16 cellular contexts compared by ENCODE assay signal in the genomic region with DNA sequence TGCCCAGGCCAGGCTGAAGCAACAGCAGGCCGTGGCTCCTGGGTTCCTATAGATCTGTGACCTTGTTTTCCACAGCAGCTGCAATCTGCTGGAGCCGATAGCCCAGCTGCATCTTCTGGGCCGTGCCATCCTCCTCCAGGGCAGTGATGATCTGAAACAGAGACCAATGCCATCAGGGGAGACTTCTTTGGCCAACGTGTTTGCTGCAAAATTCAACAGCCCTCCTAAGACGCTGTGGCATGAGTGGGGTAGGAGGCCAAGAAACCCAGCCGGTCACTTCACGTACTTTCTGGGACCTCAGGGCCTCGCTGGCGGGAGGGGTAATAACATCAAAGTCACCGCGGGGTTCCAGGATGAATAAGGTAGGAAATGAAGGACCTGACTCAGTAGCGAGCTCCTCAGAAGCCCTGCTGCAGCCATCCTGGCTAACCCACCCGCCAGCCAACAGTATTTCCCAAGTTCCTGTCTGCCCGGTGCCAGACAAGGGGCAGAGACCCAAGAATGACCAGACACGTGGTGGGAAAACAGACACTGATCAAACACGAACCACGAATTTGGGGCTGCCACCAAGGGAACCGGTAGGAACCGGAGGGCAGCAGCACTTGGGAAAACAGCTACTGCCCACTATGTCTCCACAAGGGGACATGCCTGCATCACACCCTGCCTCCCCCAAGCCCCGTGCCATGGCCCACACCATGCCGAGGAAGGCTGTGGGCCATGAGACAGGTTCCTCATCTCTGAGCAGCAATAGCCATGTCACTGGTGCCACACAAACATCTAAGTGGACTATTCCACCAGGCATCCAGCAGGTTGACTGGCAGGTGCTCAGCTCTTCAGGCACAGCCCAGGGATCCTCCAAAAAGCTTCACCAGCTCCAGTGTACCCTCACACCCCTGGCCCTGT. TPM values are rescaled to one million over a fixed set of nuclear protein-coding genes. Genes with fewer than 3 reads are reported as not detected.
DNase-seq lines count a peak whose midpoint lies in the region; ATAC-seq and TF ChIP-seq lines count a peak whose summit lies in the region.
"Had no signal": no experiment of that assay in that cellular context is flagged by ENCODE, and none has a peak within 500 bp of the region (broad histone marks: within the 10 kb centered on the region; RNA-seq: fewer than 3 reads in every experiment).

No MANE protein-coding gene starts in this region.

- WGBS in gastroesophageal sphincter (ENCODE audit: low coverage in 1 of 2), 2 donors = 78 to 90% methylated on average over 2 to 7 of the region's 21 CpGs
- 73% methylated on average over 21 of the region's 21 CpGs for WGBS in prostate gland

- TF ChIP-seq POLR2A in gastroesophageal sphincter (IDR thresholded peaks at IDR 0.05) (no peak), prostate gland (IDR thresholded peaks at IDR 0.05) (no peak)

- H3K27ac ChIP-seq in gastroesophageal sphincter (peak overlapping the region; percentile 5 to 97 (median 92)), prostate gland (no peak overlapping the region)

- TF ChIP-seq CTCF in gastroesophageal sphincter (IDR thresholded peaks at IDR 0.05) (no peak), prostate gland (IDR thresholded peaks at IDR 0.05) (no peak)

- H3K36me3 ChIP-seq in H7 (replicated peaks; ENCODE audit: control insufficient read depth, insufficient read depth, low read length) (peaks cover 42% of the 10 kb centered on the region), gastroesophageal sphincter (peaks cover 0 to 66% of the 10 kb centered on the region in 2 donors), prostate gland (peaks cover 14 to 25% of the 10 kb centered on the region in 2 donors)
- H3K36me3 ChIP-seq: BE2C had no signal

- no peak for ATAC-seq in gastroesophageal sphincter
- no peak for ATAC-seq in GM21529 (IDR thresholded peaks at IDR 0.05; ENCODE audit: unreplicated experiment)
- no peak for ATAC-seq in activated CD4-positive, CD25-positive, alpha-beta regulatory T cell treated with anti-CD3 and anti-CD28 coated beads, Interleukin-2, amount 50 U/mL, for 24 hours

- H3K4me3 ChIP-seq in H7 (ENCODE audit: insufficient read depth, low read depth, low read length) (no peak overlapping the region), gastroesophageal sphincter (no peak overlapping the region), prostate gland (no peak overlapping the region)
- H3K4me3 ChIP-seq: lung, smooth muscle cell had no signal

- peak; percentile 11 for DNase-seq in D341Med (ENCODE audit: low spot score)
- peak; percentile 28 for DNase-seq in H7
- DNase-seq in prostate gland (ENCODE audit: low spot score) = peak; percentile 3
- no peak for DNase-seq in NCI-H2171 treated with DMSO at 0.1 percent for 48 hours (lab: John Stamatoyannopoulos, UW)
- DNase-seq in UCSD-AML1 (lab: John Stamatoyannopoulos, UW; ENCODE audit: unreplicated experiment) = no peak
- DNase-seq: activated CD4-positive, CD25-positive, alpha-beta regulatory T cell; BE2C; dermis blood vessel endothelial cell; NCI-H2029; NCI-H69 had no signal

- no peaks in the 10 kb centered on the region for H3K9me3 ChIP-seq in gastroesophageal sphincter
- H3K9me3 ChIP-seq in prostate gland = no peaks in the 10 kb centered on the region
- H3K9me3 ChIP-seq: BE2C had no signal

- H3K27me3 ChIP-seq in H7 (ENCODE audit: control insufficient read depth, insufficient read depth, low read length) (no peaks in the 10 kb centered on the region), gastroesophageal sphincter (no peaks in the 10 kb centered on the region), prostate gland (replicated peaks; ENCODE audit: insufficient read depth) (no peaks in the 10 kb centered on the region)
- H3K27me3 ChIP-seq: BE2C had no signal

- intact Hi-C loops in prostate gland (cut with DNase I) = loop anchor here (5.0 kb wide), 1 partner anchor 153 kb away; the partner anchor contains the start of gene PFKFB4

- no peak for TF ChIP-seq EP300 in gastroesophageal sphincter (IDR thresholded peaks at IDR 0.05)

- H3K4me1 ChIP-seq in gastroesophageal sphincter = peaks cover 6 to 44% (median 15%) of the 10 kb centered on the region in 3 donors
- no peaks in the 10 kb centered on the region for H3K4me1 ChIP-seq in prostate gland (replicated peaks)
- H3K4me1 ChIP-seq: BE2C had no signal

RNA-seq across cellular contexts. Expression of gene PLXNB1, which starts 25.2 kb away (rescaled TPM):
- total RNA-seq in H7 (2014; rRNA removed; shearing (Covaris generic)) = 46.5 and 65.7 TPM in 2 replicates
- total RNA-seq in gastroesophageal sphincter (100 to 1,000 TPM; 125 to 186 (median 147) TPM), prostate gland (100 to 1,000 TPM; 115 to 182 TPM)

RNA-seq across cellular contexts. Expression of gene FBXW12, which starts 32.7 kb away (rescaled TPM):
- total RNA-seq in H7 (2014; rRNA removed; shearing (Covaris generic)) = 0.07 and 0.67 TPM in 2 replicates
- total RNA-seq in gastroesophageal sphincter (not detected), prostate gland (under 1 TPM in 1 of 2 donors, not detected in 1; 0.68 TPM)
- total RNA-seq: activated T-helper 1 cell treated with anti-CD3 and anti-CD28 coated beads, Interleukin-12 subunit alpha, Interleukin-12 subunit beta, Interleukin-2, Interleukin-4 antibody, amounts not matched to agents 30 ng/mL and 10 ng/mL and 1 ng/mL, durations not matched to agents 14 hours and 24 hours and 36 hours; dermis blood vessel endothelial cell; lung; smooth muscle cell had no signal

RNA-seq across cellular contexts. Expression of gene CCDC51, which starts 35.2 kb away (rescaled TPM):
- total RNA-seq in H7 (2014; rRNA removed; shearing (Covaris generic)) = 51.4 and 59.1 TPM in 2 replicates
- total RNA-seq in gastroesophageal sphincter = 10 to 100 TPM; 10.2 to 32.6 (median 26.3) TPM
- 10 to 100 TPM; 12.7 to 14.8 TPM for total RNA-seq in prostate gland

RNA-seq across cellular contexts. Expression of gene TMA7, which starts 35.4 kb away (rescaled TPM):
- 222 and 264 TPM in 2 replicates for total RNA-seq in H7 (2014; rRNA removed; shearing (Covaris generic))
- total RNA-seq in gastroesophageal sphincter (100 to 1,000 TPM; 200 to 329 (median 260) TPM), prostate gland (100 to 1,000 TPM; 310 to 446 TPM)

RNA-seq across cellular contexts. Expression of gene ATRIP, which starts 41.8 kb away (rescaled TPM):
- 13.4 and 18.5 TPM in 2 replicates for total RNA-seq in H7 (2014; rRNA removed; shearing (Covaris generic))
- 1 to 10 TPM; 3.0 to 6.8 (median 5.2) TPM for total RNA-seq in gastroesophageal sphincter
- 10 to 100 TPM in 1 of 2 donors, 1 to 10 TPM in 1; 7.7 to 16.5 TPM for total RNA-seq in prostate gland

Comparison
In these comparisons a context has a peak if more than half of its experiments do, and no peak if none do; other contexts are left out.
1. DNase-seq: peak in D341Med (single experiment), H7 (single experiment) and prostate gland (single experiment); none in NCI-H2171 treated with DMSO at 0.1 percent for 48 hours (single experiment) and UCSD-AML1 (single experiment).
2. H3K27ac ChIP-seq: peak in gastroesophageal sphincter (4 of 4); none in prostate gland (0 of 2).